ENCODE assay signal across 1 cellular context in the genomic region with DNA sequence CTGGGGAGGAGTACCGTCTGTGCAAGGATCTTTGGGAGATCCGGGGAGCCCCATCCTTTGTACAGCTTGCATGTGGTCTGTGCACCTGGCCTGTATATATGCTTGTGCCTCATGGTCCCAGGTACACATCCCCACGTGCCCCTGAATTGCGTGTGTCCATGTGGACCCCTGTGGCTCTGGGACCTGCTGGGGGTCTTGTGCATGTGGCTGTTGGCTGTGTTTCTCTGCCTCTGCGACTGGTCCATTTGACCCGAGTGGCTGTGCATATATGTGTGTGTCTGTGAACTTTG.
TF ChIP-seq lines count a peak whose summit lies in the region.

No MANE protein-coding gene starts in this region.

TF ChIP-seq in IMR-90, 13 proteins besides CTCF, POLR2A, EP300 and RAD21 (continued from another document):
- TF ChIP-seq, protein P1, sequence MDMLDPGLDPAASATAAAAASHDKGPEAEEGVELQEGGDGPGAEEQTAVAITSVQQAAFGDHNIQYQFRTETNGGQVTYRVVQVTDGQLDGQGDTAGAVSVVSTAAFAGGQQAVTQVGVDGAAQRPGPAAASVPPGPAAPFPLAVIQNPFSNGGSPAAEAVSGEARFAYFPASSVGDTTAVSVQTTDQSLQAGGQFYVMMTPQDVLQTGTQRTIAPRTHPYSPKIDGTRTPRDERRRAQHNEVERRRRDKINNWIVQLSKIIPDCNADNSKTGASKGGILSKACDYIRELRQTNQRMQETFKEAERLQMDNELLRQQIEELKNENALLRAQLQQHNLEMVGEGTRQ (IDR thresholded peaks at IDR 0.05; ENCODE audit: low read depth, low read length): no peak
- TF ChIP-seq, protein P2, sequence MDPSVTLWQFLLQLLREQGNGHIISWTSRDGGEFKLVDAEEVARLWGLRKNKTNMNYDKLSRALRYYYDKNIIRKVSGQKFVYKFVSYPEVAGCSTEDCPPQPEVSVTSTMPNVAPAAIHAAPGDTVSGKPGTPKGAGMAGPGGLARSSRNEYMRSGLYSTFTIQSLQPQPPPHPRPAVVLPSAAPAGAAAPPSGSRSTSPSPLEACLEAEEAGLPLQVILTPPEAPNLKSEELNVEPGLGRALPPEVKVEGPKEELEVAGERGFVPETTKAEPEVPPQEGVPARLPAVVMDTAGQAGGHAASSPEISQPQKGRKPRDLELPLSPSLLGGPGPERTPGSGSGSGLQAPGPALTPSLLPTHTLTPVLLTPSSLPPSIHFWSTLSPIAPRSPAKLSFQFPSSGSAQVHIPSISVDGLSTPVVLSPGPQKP (IDR thresholded peaks at IDR 0.05; ENCODE audit: borderline replicate concordance, low read depth, low read length): no peak
- TF ChIP-seq CHD1 (IDR thresholded peaks at IDR 0.05; ENCODE audit: low read depth, low read length) (no peak), MXI1 (IDR thresholded peaks at IDR 0.05; ENCODE audit: borderline replicate concordance, low read depth, low read length) (no peak), MAZ (IDR thresholded peaks at IDR 0.05; ENCODE audit: borderline replicate concordance, low read depth, low read length) (no peak), NFE2L2 (IDR thresholded peaks at IDR 0.05; ENCODE audit: low read depth, low read length) (no peak), RFX5 (IDR thresholded peaks at IDR 0.05; ENCODE audit: low read depth, low read length) (no peak), FOS (IDR thresholded peaks at IDR 0.05; ENCODE audit: low read depth, low read length) (no peak), SMC3 (IDR thresholded peaks at IDR 0.05; ENCODE audit: low read depth, low read length) (no peak), CEBPB (IDR thresholded peaks at IDR 0.05; ENCODE audit: low read depth, low read length) (no peak), BHLHE40 (IDR thresholded peaks at IDR 0.05; ENCODE audit: low read depth, low read length) (no peak), RCOR1 (IDR thresholded peaks at IDR 0.05; ENCODE audit: insufficient replicate concordance, low read length) (no peak)
